2 cellular contexts compared by ENCODE assay signal in the genomic region with DNA sequence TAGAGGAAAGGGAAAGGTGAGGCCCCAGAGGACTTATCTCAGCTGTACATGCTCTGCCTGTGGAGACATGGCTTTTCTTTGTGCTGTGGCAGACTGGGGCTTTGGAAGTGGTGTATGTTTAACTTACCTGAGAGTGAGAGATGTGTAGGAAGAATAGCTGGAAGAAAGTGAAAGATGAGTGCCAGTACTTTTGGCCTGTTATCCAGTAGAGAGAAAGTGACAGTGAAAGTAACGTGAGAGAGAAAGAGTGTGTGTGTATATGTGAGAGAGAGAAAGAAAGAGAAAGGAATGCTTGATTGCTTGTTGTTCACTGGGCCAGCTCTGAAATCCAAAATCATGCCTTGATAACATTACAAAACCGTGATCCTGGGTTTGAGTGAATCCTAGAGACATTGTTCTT.
TF ChIP-seq lines count a peak whose summit lies in the region.

No MANE protein-coding gene starts in this region.

TF ChIP-seq in GM12891, 5 proteins besides CTCF, POLR2A, EP300 and RAD21:
- TF ChIP-seq TAF1 (IDR thresholded peaks at IDR 0.05; ENCODE audit: low read depth, low read length), result no peak
- no peak for TF ChIP-seq SPI1 (IDR thresholded peaks at IDR 0.05; ENCODE audit: low read depth, low read length)
- TF ChIP-seq PAX5 (IDR thresholded peaks at IDR 0.05; ENCODE audit: insufficient read depth, low read length, severe bottlenecking), result no peak
- TF ChIP-seq POU2F2 (IDR thresholded peaks at IDR 0.05; ENCODE audit: low read depth, low read length), result no peak
- no peak for TF ChIP-seq POLR2AphosphoS5 (IDR thresholded peaks at IDR 0.05; ENCODE audit: low read depth, low read length)
TF ChIP-seq in GM12891: peak in this region for 0.

TF ChIP-seq in GM12878, 131 proteins besides CTCF, POLR2A, EP300 and RAD21:
- TF ChIP-seq, protein P1, sequence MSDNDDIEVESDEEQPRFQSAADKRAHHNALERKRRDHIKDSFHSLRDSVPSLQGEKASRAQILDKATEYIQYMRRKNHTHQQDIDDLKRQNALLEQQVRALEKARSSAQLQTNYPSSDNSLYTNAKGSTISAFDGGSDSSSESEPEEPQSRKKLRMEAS (IDR thresholded peaks at IDR 0.05; ENCODE audit: low read depth, low read length), result no peak
- TF ChIP-seq YBX1 (IDR thresholded peaks at IDR 0.05) (no peak), JUNB (IDR thresholded peaks at IDR 0.05) (no peak), TCF12 (IDR thresholded peaks at IDR 0.05; ENCODE audit: low read depth, low read length) (no peak), NR2F1 (conservative IDR thresholded peaks at IDR 0.05) (no peak), PML (IDR thresholded peaks at IDR 0.05; ENCODE audit: low read length) (no peak), NFIC (IDR thresholded peaks at IDR 0.05; ENCODE audit: low read depth, low read length) (no peak), SIX5 (IDR thresholded peaks at IDR 0.05; ENCODE audit: low read depth, low read length, severe bottlenecking) (no peak), FOS (IDR thresholded peaks at IDR 0.05; ENCODE audit: borderline replicate concordance, extremely low read depth, insufficient read length) (no peak), SMARCA5 (IDR thresholded peaks at IDR 0.05) (no peak)
